In the genomic region with DNA sequence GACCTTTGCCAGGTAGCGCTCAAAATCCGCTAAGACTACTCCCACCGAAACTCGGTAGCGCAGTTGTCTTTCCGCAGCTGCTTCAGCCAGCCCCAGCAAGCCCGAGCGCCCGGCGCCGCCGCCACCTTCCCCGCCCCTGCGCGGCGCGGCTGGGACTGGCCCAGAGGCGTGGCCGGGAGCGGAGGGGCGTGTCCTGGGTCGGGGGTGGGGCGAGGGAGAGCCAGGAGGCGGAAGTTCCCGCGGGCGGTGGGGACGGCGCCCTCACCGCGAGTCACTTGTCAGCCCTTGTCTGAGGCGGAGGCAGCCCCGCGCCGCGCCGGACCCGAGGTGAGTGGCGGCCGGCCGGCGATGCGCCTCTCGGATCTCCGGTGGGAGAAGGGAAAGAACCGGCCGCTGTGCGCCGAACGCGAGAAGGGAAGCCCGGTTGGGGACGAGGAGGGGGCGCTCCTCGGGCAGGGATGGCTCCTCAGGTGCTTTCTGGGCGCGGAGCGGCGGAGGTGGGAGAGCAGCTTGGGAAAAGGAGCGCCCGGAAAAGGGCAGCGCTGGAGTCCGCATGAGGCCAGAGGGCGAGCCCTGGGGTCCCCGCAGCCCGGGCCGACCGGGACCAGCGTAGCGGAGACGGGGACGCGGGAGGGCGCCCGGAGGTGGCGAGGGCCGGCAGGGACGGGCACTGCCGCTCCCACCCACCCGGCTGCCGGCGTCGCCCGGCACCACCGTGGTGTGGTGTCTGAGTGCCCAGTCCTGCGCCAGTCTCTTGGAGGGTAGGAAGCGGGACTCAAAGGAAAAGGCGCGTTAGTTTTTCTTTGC, we compare ENCODE assay signal across 8 cellular contexts. TPM values are rescaled to one million over a fixed set of nuclear protein-coding genes. Genes with fewer than 3 reads are reported as not detected.
DNase-seq lines count a peak whose midpoint lies in the region; ATAC-seq and TF ChIP-seq lines count a peak whose summit lies in the region.

A gene with protein sequence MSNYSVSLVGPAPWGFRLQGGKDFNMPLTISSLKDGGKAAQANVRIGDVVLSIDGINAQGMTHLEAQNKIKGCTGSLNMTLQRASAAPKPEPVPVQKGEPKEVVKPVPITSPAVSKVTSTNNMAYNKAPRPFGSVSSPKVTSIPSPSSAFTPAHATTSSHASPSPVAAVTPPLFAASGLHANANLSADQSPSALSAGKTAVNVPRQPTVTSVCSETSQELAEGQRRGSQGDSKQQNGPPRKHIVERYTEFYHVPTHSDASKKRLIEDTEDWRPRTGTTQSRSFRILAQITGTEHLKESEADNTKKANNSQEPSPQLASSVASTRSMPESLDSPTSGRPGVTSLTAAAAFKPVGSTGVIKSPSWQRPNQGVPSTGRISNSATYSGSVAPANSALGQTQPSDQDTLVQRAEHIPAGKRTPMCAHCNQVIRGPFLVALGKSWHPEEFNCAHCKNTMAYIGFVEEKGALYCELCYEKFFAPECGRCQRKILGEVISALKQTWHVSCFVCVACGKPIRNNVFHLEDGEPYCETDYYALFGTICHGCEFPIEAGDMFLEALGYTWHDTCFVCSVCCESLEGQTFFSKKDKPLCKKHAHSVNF (plus strand): TSS at position 274 of the 807 bp plus-strand sequence. CDS start 3,347 bp downstream, outside the sequence.

- H3K27me3 Mint-ChIP-seq in nephron progenitor cell (ENCODE audit: low read depth, poor library complexity), result no peaks in the 10 kb centered on the region
- peaks cover 12% of the 10 kb centered on the region for H3K27me3 Mint-ChIP-seq in stimulated activated naive CD8-positive, alpha-beta T cell treated with anti-CD3 and anti-CD28 coated beads, Interleukin-15, amount 100 ng/mL, for 72 hours

- no peak for TF ChIP-seq CTCF in fibroblast of pulmonary artery (IDR thresholded peaks at IDR 0.05; ENCODE audit: low read length, missing control alignments)
- no peak for TF ChIP-seq CTCF in nephron progenitor cell (IDR thresholded peaks at IDR 0.05)

- peak within 1 kb of the TSS; percentile 87 for H3K4me3 ChIP-seq in fibroblast of pulmonary artery (replicated peaks; ENCODE audit: low read depth, low read length)

- H3K4me3 Mint-ChIP-seq in nephron progenitor cell, result peak within 1 kb of the TSS; percentile 92
- H3K4me3 Mint-ChIP-seq in stimulated activated naive CD8-positive, alpha-beta T cell treated with anti-CD3 and anti-CD28 coated beads, Interleukin-15, amount 100 ng/mL, for 72 hours, result peak within 1 kb of the TSS; percentile 92 to 95

- H3K36me3 Mint-ChIP-seq in nephron progenitor cell (ENCODE audit: low read depth), result peaks cover 16% of the 10 kb centered on the region

- no peaks in the 10 kb centered on the region for H3K9me3 ChIP-seq in KOPT-K1 (ENCODE audit: insufficient read depth, low read length, poor library complexity, severe bottlenecking)

- peaks cover 56% of the 10 kb centered on the region for H3K4me1 Mint-ChIP-seq in nephron progenitor cell
- peaks cover 15% of the 10 kb centered on the region for H3K4me1 Mint-ChIP-seq in stimulated activated naive CD8-positive, alpha-beta T cell treated with anti-CD3 and anti-CD28 coated beads, Interleukin-15, amount 100 ng/mL, for 72 hours

- ATAC-seq in GM21786 (IDR thresholded peaks at IDR 0.05; ENCODE audit: unreplicated experiment), result peak; percentile 90
- peak; percentile 95 for ATAC-seq in stimulated activated naive CD8-positive, alpha-beta T cell treated with anti-CD3 and anti-CD28 coated beads, Interleukin-15, amount 100 ng/mL, for 72 hours

- peak within 1 kb of the TSS; percentile 93 for H3K27ac Mint-ChIP-seq in nephron progenitor cell
- peak within 1 kb of the TSS; percentile 94 for H3K27ac Mint-ChIP-seq in stimulated activated naive CD8-positive, alpha-beta T cell treated with anti-CD3 and anti-CD28 coated beads, Interleukin-15, amount 100 ng/mL, for 72 hours

- no peaks in the 10 kb centered on the region for H3K36me3 ChIP-seq in KOPT-K1 (ENCODE audit: insufficient read depth, low read length)

- H3K9me3 Mint-ChIP-seq in nephron progenitor cell, result no peaks in the 10 kb centered on the region
- H3K9me3 Mint-ChIP-seq in stimulated activated naive CD8-positive, alpha-beta T cell treated with anti-CD3 and anti-CD28 coated beads, Interleukin-15, amount 100 ng/mL, for 72 hours, result no peaks in the 10 kb centered on the region

- H3K27ac ChIP-seq in KOPT-K1 (ENCODE audit: low read depth, low read length, poor library complexity, severe bottlenecking), result peak within 1 kb of the TSS; percentile 59

- DNase-seq in Daoy (ENCODE audit: low read depth), result peak; percentile 91
- peak; percentile 88 for DNase-seq in RPMI7951 (ENCODE audit: low read depth)
- DNase-seq in activated T-helper 9 cell treated with anti-CD3 and anti-CD28 coated beads, Interleukin-2, amount 50 U/mL, for 16 hours (ENCODE audit: low read depth), result peak; percentile 83
- DNase-seq in fibroblast of pulmonary artery (ENCODE audit: low read depth), result peak; percentile 90
- DNase-seq in nephron progenitor cell, result peak; percentile 95
- DNase-seq in stimulated activated naive CD8-positive, alpha-beta T cell treated with anti-CD3 and anti-CD28 coated beads, Interleukin-15, amount 100 ng/mL, for 72 hours, result peak; percentile 85 to 86

RNA-seq across cellular contexts. Expression of the gene that starts here (rescaled TPM):
- total RNA-seq in Daoy (2014; rRNA removed; shearing (Covaris generic)), result 23.3 and 28.9 TPM in 2 replicates
- total RNA-seq in RPMI7951 (2014; rRNA removed; shearing (Covaris generic)), result 44.6 and 55.9 TPM in 2 replicates

Comparison
In these comparisons a context has a peak if more than half of its experiments do, and no peak if none do; other contexts are left out.
1. Peak in every context shown above with its lines: DNase-seq, ATAC-seq, H3K4me3 ChIP-seq and H3K27ac ChIP-seq.